ENCODE assay signal across 1 cellular context in the genomic region with DNA sequence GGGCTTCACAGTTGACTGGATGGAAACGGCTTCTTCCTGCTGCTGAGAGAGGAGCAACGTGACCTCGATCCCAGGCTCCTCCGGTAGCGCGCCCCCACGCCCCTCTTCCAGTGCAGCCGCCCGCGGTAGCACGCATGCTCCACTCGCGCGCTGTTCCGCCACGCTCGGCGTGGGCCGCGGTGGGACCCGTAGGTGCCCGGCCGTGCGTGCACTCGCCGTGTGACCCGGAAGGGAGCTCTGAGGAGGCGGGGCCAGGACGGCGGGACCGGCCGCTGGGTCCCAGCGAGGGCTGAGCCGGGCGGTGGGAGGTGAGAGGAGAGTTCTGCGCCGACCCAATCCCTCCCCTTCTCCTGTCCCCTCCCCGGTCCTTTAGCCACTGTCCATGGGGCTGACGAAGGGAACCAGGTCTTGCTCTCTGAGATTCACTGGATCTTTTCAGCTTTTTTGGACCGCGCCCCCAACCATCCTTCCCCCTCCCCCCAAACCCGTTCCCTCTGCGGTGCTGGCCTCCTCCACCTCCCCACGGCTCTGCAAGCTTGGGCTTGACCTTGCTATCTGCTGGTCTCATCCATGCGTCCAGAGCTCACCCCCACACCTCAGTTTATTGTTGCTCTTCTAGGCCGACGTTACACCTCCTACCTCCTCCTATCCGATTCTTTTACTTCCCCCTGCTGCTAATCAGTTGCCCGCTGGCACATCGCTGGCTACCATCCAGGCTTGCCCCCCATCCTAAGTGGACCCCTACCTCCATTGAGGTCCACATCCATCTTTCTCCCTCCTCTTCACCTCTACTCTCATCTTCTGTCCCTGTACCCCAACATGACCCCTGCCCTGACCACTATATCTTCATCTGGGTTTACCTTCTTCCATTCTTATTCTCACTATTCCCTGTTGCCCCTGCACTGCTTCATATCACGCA.
A peak's percentile ranks its signal among the peaks of the same experiment; 100 is the strongest.
TF ChIP-seq lines count a peak whose summit lies in the region.

A gene (plus strand): TSS at position 255 of the 919 bp plus-strand sequence. CDS start 2,115 bp downstream, outside the sequence.

TF ChIP-seq in GM23338, 12 proteins besides CTCF, POLR2A, EP300 and RAD21:
- TF ChIP-seq, protein P1, sequence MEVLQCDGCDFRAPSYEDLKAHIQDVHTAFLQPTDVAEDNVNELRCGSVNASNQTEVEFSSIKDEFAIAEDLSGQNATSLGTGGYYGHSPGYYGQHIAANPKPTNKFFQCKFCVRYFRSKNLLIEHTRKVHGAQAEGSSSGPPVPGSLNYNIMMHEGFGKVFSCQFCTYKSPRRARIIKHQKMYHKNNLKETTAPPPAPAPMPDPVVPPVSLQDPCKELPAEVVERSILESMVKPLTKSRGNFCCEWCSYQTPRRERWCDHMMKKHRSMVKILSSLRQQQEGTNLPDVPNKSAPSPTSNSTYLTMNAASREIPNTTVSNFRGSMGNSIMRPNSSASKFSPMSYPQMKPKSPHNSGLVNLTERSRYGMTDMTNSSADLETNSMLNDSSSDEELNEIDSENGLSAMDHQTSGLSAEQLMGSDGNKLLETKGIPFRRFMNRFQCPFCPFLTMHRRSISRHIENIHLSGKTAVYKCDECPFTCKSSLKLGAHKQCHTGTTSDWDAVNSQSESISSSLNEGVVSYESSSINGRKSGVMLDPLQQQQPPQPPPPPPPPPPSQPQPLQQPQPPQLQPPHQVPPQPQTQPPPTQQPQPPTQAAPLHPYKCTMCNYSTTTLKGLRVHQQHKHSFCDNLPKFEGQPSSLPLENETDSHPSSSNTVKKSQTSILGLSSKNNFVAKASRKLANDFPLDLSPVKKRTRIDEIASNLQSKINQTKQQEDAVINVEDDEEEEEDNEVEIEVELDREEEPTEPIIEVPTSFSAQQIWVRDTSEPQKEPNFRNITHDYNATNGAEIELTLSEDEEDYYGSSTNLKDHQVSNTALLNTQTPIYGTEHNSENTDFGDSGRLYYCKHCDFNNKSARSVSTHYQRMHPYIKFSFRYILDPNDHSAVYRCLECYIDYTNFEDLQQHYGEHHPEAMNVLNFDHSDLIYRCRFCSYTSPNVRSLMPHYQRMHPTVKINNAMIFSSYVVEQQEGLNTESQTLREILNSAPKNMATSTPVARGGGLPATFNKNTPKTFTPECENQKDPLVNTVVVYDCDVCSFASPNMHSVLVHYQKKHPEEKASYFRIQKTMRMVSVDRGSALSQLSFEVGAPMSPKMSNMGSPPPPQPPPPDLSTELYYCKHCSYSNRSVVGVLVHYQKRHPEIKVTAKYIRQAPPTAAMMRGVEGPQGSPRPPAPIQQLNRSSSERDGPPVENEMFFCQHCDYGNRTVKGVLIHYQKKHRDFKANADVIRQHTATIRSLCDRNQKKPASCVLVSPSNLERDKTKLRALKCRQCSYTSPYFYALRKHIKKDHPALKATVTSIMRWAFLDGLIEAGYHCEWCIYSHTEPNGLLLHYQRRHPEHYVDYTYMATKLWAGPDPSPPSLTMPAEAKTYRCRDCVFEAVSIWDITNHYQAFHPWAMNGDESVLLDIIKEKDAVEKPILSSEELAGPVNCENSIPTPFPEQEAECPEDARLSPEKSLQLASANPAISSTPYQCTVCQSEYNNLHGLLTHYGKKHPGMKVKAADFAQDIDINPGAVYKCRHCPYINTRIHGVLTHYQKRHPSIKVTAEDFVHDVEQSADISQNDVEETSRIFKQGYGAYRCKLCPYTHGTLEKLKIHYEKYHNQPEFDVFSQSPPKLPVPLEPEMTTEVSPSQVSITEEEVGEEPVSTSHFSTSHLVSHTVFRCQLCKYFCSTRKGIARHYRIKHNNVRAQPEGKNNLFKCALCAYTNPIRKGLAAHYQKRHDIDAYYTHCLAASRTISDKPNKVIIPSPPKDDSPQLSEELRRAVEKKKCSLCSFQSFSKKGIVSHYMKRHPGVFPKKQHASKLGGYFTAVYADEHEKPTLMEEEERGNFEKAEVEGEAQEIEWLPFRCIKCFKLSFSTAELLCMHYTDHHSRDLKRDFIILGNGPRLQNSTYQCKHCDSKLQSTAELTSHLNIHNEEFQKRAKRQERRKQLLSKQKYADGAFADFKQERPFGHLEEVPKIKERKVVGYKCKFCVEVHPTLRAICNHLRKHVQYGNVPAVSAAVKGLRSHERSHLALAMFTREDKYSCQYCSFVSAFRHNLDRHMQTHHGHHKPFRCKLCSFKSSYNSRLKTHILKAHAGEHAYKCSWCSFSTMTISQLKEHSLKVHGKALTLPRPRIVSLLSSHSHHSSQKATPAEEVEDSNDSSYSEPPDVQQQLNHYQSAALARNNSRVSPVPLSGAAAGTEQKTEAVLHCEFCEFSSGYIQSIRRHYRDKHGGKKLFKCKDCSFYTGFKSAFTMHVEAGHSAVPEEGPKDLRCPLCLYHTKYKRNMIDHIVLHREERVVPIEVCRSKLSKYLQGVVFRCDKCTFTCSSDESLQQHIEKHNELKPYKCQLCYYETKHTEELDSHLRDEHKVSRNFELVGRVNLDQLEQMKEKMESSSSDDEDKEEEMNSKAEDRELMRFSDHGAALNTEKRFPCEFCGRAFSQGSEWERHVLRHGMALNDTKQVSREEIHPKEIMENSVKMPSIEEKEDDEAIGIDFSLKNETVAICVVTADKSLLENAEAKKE (CRISPR knock-in tag; IDR thresholded peaks at IDR 0.05): no peak
- TF ChIP-seq ZNF114 (CRISPR knock-in tag; IDR thresholded peaks at IDR 0.05) (no peak), EZH2phosphoT487 (IDR thresholded peaks at IDR 0.05; ENCODE audit: unreplicated experiment) (no peak), STAT1 (IDR thresholded peaks at IDR 0.05; ENCODE audit: unreplicated experiment) (no peak), EZH2 (IDR thresholded peaks at IDR 0.05; ENCODE audit: low read depth, unreplicated experiment) (no peak), NANOG (IDR thresholded peaks at IDR 0.05; ENCODE audit: borderline replicate concordance) (no peak), POLR2AphosphoS5 (IDR thresholded peaks at IDR 0.05; ENCODE audit: low read depth) (peak; percentile 90; the same call in 1 of the 2 replicates), JUNB (IDR thresholded peaks at IDR 0.05; ENCODE audit: unreplicated experiment) (no peak), CREB1 (CRISPR knock-in tag; IDR thresholded peaks at IDR 0.05; ENCODE audit: low read depth) (peak; percentile 19; the same call in 1 of the 2 replicates)
- TF ChIP-seq, protein P2, sequence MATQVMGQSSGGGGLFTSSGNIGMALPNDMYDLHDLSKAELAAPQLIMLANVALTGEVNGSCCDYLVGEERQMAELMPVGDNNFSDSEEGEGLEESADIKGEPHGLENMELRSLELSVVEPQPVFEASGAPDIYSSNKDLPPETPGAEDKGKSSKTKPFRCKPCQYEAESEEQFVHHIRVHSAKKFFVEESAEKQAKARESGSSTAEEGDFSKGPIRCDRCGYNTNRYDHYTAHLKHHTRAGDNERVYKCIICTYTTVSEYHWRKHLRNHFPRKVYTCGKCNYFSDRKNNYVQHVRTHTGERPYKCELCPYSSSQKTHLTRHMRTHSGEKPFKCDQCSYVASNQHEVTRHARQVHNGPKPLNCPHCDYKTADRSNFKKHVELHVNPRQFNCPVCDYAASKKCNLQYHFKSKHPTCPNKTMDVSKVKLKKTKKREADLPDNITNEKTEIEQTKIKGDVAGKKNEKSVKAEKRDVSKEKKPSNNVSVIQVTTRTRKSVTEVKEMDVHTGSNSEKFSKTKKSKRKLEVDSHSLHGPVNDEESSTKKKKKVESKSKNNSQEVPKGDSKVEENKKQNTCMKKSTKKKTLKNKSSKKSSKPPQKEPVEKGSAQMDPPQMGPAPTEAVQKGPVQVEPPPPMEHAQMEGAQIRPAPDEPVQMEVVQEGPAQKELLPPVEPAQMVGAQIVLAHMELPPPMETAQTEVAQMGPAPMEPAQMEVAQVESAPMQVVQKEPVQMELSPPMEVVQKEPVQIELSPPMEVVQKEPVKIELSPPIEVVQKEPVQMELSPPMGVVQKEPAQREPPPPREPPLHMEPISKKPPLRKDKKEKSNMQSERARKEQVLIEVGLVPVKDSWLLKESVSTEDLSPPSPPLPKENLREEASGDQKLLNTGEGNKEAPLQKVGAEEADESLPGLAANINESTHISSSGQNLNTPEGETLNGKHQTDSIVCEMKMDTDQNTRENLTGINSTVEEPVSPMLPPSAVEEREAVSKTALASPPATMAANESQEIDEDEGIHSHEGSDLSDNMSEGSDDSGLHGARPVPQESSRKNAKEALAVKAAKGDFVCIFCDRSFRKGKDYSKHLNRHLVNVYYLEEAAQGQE (IDR thresholded peaks at IDR 0.05; ENCODE audit: unreplicated experiment): no peak
- TF ChIP-seq, protein P3, sequence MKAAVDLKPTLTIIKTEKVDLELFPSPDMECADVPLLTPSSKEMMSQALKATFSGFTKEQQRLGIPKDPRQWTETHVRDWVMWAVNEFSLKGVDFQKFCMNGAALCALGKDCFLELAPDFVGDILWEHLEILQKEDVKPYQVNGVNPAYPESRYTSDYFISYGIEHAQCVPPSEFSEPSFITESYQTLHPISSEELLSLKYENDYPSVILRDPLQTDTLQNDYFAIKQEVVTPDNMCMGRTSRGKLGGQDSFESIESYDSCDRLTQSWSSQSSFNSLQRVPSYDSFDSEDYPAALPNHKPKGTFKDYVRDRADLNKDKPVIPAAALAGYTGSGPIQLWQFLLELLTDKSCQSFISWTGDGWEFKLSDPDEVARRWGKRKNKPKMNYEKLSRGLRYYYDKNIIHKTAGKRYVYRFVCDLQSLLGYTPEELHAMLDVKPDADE (IDR thresholded peaks at IDR 0.05): peak; percentile 54; the same call in 1 of the 2 replicates
